ENCODE assay signal across 8 cellular contexts in the genomic region with DNA sequence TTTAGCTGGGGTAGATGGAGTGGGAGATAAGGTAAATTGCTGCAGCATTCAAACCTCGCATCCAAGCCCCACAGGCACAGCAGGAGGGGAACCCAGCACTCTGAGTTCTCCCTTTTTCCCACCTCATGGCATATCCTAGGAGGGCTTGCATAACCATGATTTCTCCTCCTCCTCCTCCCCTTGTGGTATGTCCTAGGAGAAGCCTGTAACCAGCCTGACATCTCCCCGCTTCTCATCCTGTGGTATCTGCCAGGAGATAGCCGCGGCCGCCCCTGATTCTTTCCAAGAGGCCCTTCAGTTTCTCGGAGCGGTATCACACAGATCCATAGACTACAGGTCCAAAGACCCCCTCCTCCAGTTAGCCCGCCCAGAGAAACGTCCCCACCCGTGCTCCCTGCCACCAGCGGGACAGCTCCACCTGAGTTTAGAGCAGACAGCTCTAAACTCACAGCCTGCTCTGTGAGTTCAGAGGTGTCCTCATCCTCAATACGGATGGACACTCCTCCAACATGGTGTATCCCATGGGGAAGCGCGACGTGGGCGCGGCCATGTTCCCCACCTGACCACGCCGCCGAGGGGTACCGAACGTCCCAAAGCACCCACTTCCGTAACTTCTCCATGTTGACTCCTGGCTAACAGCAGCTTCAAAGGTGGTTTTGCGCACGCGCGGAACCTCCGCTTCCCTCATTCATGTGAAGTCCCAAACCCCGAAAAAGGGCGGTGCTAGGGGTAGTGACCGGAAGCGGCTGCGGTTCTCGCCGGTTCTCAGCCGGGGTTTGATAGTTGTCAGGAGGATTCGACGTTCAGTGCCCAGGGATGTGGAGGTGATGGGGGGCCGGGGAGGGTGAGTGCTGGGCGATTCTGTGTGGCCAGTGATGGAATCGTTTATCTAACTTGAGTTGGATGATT. TPM values are rescaled to one million over a fixed set of nuclear protein-coding genes. Genes with fewer than 3 reads are reported as not detected.
DNase-seq lines count a peak whose midpoint lies in the region; ATAC-seq lines count a peak whose summit lies in the region.

Gene ZNF81 (plus strand): TSS at position 739 of the 909 bp plus-strand sequence. CDS start 9,366 bp downstream, outside the sequence.

- DNase-seq in COLO829 (ENCODE audit: low spot score) (peak; percentile 97), HT-29 (ENCODE audit: low spot score) (peak; percentile 96), lung microvascular endothelial cell (ENCODE audit: low read depth in 2 of 2) (peak; percentile 95)
- DNase-seq in NK-92 treated with Interleukin-12 subunit alpha and Interleukin-12 subunit beta, amount 100 ng/mL, for 24 hours (lab: John Stamatoyannopoulos, UW), result peak; percentile 87
- peak; percentile 94 for DNase-seq in activated CD8-positive, alpha-beta memory T cell treated with anti-CD3 and anti-CD28 coated beads for 24 hours
- peak; percentile 83 for DNase-seq in effector CD8-positive, alpha-beta T cell (lab: John Stamatoyannopoulos, UW)
- peak; percentile 74 to 82 (median 81) for DNase-seq in stimulated activated CD4-positive, alpha-beta T cell treated with anti-CD3 and anti-CD28 coated beads, TNF-alpha, amount 100 ng/mL, for 4 hours (ENCODE audit: low read depth in 3 of 3)

- ATAC-seq in GM21360 (IDR thresholded peaks at IDR 0.05; ENCODE audit: unreplicated experiment), result peak; percentile 83

RNA-seq across cellular contexts. Expression of gene ZNF81, which starts in this region (rescaled TPM):
- total RNA-seq in HT-29 (2014; rRNA removed; shearing (Covaris generic)), result 5.5 and 7.4 TPM in 2 replicates
- 2.6 and 4.4 TPM in 2 replicates for total RNA-seq in lung microvascular endothelial cell

Comparison
In these comparisons a context has a peak if more than half of its experiments do, and no peak if none do; other contexts are left out.
1. Peak in every context shown above with its lines: DNase-seq and ATAC-seq.